Comparison of ENCODE assay signal across 9 cellular contexts in genomic region chr5:138340008-138340407, GRCh38. TPM values are rescaled to one million over a fixed set of nuclear protein-coding genes. Genes with fewer than 3 reads are reported as not detected.
A peak's percentile ranks its signal among the peaks of the same experiment; 100 is the strongest.
DNase-seq lines count a peak whose midpoint lies in the region; ATAC-seq and TF ChIP-seq lines count a peak whose summit lies in the region.
"Had no signal": no experiment of that assay in that cellular context is flagged by ENCODE, and none has a peak within 500 bp of the region (broad histone marks: within the 10 kb centered on the region; RNA-seq: fewer than 3 reads in every experiment).

No MANE protein-coding gene starts in this region.

- H3K4me3 ChIP-seq in CD4-positive, alpha-beta memory T cell (ENCODE audit: low read length in 2 of 2) = no peak overlapping the region
- H3K4me3 ChIP-seq in LNCaP clone FGC (ENCODE audit: low read depth, low read length) = peak overlapping the region; percentile 76
- H3K4me3 ChIP-seq in ectodermal cell (ENCODE audit: insufficient read depth, low read depth, low read length) = peak overlapping the region; percentile 63

- H3K27ac ChIP-seq in CD4-positive, alpha-beta memory T cell (ENCODE audit: low read depth, low read length) = no peak overlapping the region
- no peak overlapping the region for H3K27ac ChIP-seq in ectodermal cell (ENCODE audit: insufficient read depth, low read depth, low read length, poor library complexity, severe bottlenecking)

- peaks cover 21 to 39% of the 10 kb centered on the region in 2 donors for H3K36me3 Mint-ChIP-seq in CD4-positive, alpha-beta memory T cell
- H3K36me3 Mint-ChIP-seq in osteocyte (ENCODE audit: unreplicated experiment) = peaks cover 20% of the 10 kb centered on the region

- peak overlapping the region; percentile 44 to 94 (median 90) for H3K4me3 Mint-ChIP-seq in CD4-positive, alpha-beta memory T cell
- H3K4me3 Mint-ChIP-seq in osteocyte (ENCODE audit: unreplicated experiment) = peak overlapping the region; percentile 93

- H3K36me3 ChIP-seq in CD4-positive, alpha-beta memory T cell (ENCODE audit: insufficient read depth, low read length) = peaks cover 5% of the 10 kb centered on the region
- peaks cover 30% of the 10 kb centered on the region for H3K36me3 ChIP-seq in ectodermal cell (ENCODE audit: control insufficient read depth, insufficient read depth, low read length)

- no peaks in the 10 kb centered on the region for H3K27me3 Mint-ChIP-seq in CD4-positive, alpha-beta memory T cell
- no peaks in the 10 kb centered on the region for H3K27me3 Mint-ChIP-seq in osteocyte (ENCODE audit: unreplicated experiment)

- no peak for TF ChIP-seq CTCF in LNCaP clone FGC (IDR thresholded peaks at IDR 0.05; ENCODE audit: control insufficient read depth, extremely low read depth, insufficient read depth)
- no peak for TF ChIP-seq CTCF in osteocyte (IDR thresholded peaks at IDR 0.05)

- peaks cover 21 to 48% (median 34%) of the 10 kb centered on the region in 4 donors for H3K4me1 Mint-ChIP-seq in CD4-positive, alpha-beta memory T cell
- H3K4me1 Mint-ChIP-seq in osteocyte (ENCODE audit: unreplicated experiment) = peaks cover 35% of the 10 kb centered on the region

- POLR2A ChIA-PET in CD4-positive, alpha-beta memory T cell (lab: Charles Lee; ENCODE audit: partially characterized antibody) = interaction anchor here (1.2 to 7.3 kb wide), 3 partner anchors 8 to 235 kb away, joined by 4 to 261 read pairs (median 5); partner anchors contain the start of genes CDC25C, HSPA9 and KDM3B

- H3K9me3 Mint-ChIP-seq in CD4-positive, alpha-beta memory T cell = peaks cover 0 to 2% (median 0%) of the 10 kb centered on the region in 8 donors
- H3K9me3 Mint-ChIP-seq in osteocyte (ENCODE audit: unreplicated experiment) = no peaks in the 10 kb centered on the region

- CTCF ChIA-PET in CD4-positive, alpha-beta memory T cell (lab: Charles Lee; ENCODE audit: partially characterized antibody) = interaction anchor here (15.5 kb wide), 1 partner anchor 12 kb away, joined by 314 read pairs; the partner anchor contains the start of gene KDM3B

- WGBS in ectodermal cell, 2 experiments = 87 to 89% methylated on average over 1 to 3 of the region's 3 CpGs

- ATAC-seq in GM18517 (IDR thresholded peaks at IDR 0.05; ENCODE audit: unreplicated experiment) = no peak

- intact Hi-C loops in CD4-positive, alpha-beta memory T cell (cut with micrococcal nuclease) = no loop called here

- DNase-seq in CD4-positive, alpha-beta memory T cell = no peak
- DNase-seq in LNCaP clone FGC (ENCODE audit: low read depth) = no peak
- DNase-seq in osteocyte (ENCODE audit: extremely low spot score, unreplicated experiment) = no peak
- no peak for DNase-seq in SK-N-DZ (ENCODE audit: low spot score)
- no peak for DNase-seq in SHP77 (lab: John Stamatoyannopoulos, UW)
- DNase-seq in DMS153 (lab: John Stamatoyannopoulos, UW) = no peak
- DNase-seq: NK-92 treated with Interleukin-12 subunit alpha and Interleukin-12 subunit beta, amount 100 ng/mL, for 24 hours had no signal

- no peaks in the 10 kb centered on the region for H3K9me3 ChIP-seq in CD4-positive, alpha-beta memory T cell (ENCODE audit: control insufficient read depth in 1 of 2, low read length in 2 of 2)
- H3K9me3 ChIP-seq in ectodermal cell (ENCODE audit: control insufficient read depth, low read length) = no peaks in the 10 kb centered on the region

- peaks cover 29% of the 10 kb centered on the region for H3K4me1 ChIP-seq in CD4-positive, alpha-beta memory T cell (ENCODE audit: insufficient read depth, low read length)
- peaks cover 13% of the 10 kb centered on the region for H3K4me1 ChIP-seq in ectodermal cell (ENCODE audit: control insufficient read depth, insufficient read depth, low read length)

- peak overlapping the region in 5 of 7 donors; percentile 25 to 87 (median 39) for H3K27ac Mint-ChIP-seq in CD4-positive, alpha-beta memory T cell
- H3K27ac Mint-ChIP-seq in osteocyte (ENCODE audit: unreplicated experiment) = peak overlapping the region; percentile 9

- H3K27me3 ChIP-seq in CD4-positive, alpha-beta memory T cell (ENCODE audit: insufficient read depth, low read length) = no peaks in the 10 kb centered on the region
- H3K27me3 ChIP-seq in ectodermal cell (ENCODE audit: control insufficient read depth, insufficient read depth, low read length, poor library complexity, severe bottlenecking) = no peaks in the 10 kb centered on the region

RNA-seq across cellular contexts. Expression of gene FAM53C, which starts 1.9 kb away (rescaled TPM):
- total RNA-seq in CD4-positive, alpha-beta memory T cell = 10 to 100 TPM; 19.3 to 20.4 TPM
- 10 to 100 TPM; 17.2 to 18.9 TPM for polyA plus RNA-seq in CD4-positive, alpha-beta memory T cell
- 77.7 TPM for polyA plus RNA-seq in ectodermal cell (2013, experiment 1 of 4)
- polyA plus RNA-seq in ectodermal cell (2013, experiment 2 of 4) = 81.1 TPM
- polyA plus RNA-seq in ectodermal cell (2013, experiment 3 of 4) = 58.9 TPM
- 63.8 TPM for polyA plus RNA-seq in ectodermal cell (2013, experiment 4 of 4)
- 45.6 and 45.7 TPM in 2 replicates for total RNA-seq in osteocyte
- 42.0 and 49.4 TPM in 2 replicates for polyA plus RNA-seq in SK-N-DZ (2014; cell fraction: cytosol; rRNA removed)
- polyA plus RNA-seq in SK-N-DZ (2014; cell fraction: nucleus; rRNA removed) = 53.8 and 57.7 TPM in 2 replicates

RNA-seq across cellular contexts. Expression of gene CDC25C, which starts 8.4 kb away (rescaled TPM):
- total RNA-seq in CD4-positive, alpha-beta memory T cell = not detected
- not detected for polyA plus RNA-seq in CD4-positive, alpha-beta memory T cell
- 25.1 TPM for polyA plus RNA-seq in ectodermal cell (2013, experiment 1 of 4)
- polyA plus RNA-seq in ectodermal cell (2013, experiment 2 of 4) = 22.5 TPM
- polyA plus RNA-seq in ectodermal cell (2013, experiment 3 of 4) = 20.9 TPM
- 20.8 TPM for polyA plus RNA-seq in ectodermal cell (2013, experiment 4 of 4)
- total RNA-seq in osteocyte = 1.9 and 2.2 TPM in 2 replicates
- 48.9 and 51.5 TPM in 2 replicates for polyA plus RNA-seq in SK-N-DZ (2014; cell fraction: cytosol; rRNA removed)
- 31.7 and 34.1 TPM in 2 replicates for polyA plus RNA-seq in SK-N-DZ (2014; cell fraction: nucleus; rRNA removed)

RNA-seq across cellular contexts. Expression of gene KDM3B, which starts 12.5 kb away (rescaled TPM):
- 10 to 100 TPM; 84.7 to 85.6 TPM for total RNA-seq in CD4-positive, alpha-beta memory T cell
- polyA plus RNA-seq in CD4-positive, alpha-beta memory T cell = 10 to 100 TPM in 1 of 2 donors, 1 to 10 TPM in 1; 4.1 to 16.7 TPM
- polyA plus RNA-seq in ectodermal cell (2013, experiment 1 of 4) = 98.4 TPM
- 113 TPM for polyA plus RNA-seq in ectodermal cell (2013, experiment 2 of 4)
- polyA plus RNA-seq in ectodermal cell (2013, experiment 3 of 4) = 87.1 TPM
- 97.3 TPM for polyA plus RNA-seq in ectodermal cell (2013, experiment 4 of 4)
- total RNA-seq in osteocyte = 65.2 and 67.4 TPM in 2 replicates
- polyA plus RNA-seq in SK-N-DZ (2014; cell fraction: cytosol; rRNA removed) = 64.0 and 69.3 TPM in 2 replicates
- polyA plus RNA-seq in SK-N-DZ (2014; cell fraction: nucleus; rRNA removed) = 64.0 and 65.0 TPM in 2 replicates

Comparison
In these comparisons a context has a peak if more than half of its experiments do, and no peak if none do; other contexts are left out.
1. H3K4me3 ChIP-seq: peak in LNCaP clone FGC (single experiment) and ectodermal cell (single experiment); none in CD4-positive, alpha-beta memory T cell (0 of 2).